ENCODE assay signal across 25 cellular contexts in genomic region chr20:62567246-62568044, GRCh38.
"Had no signal": no experiment of that assay in that cellular context is flagged by ENCODE, and none has a peak within 500 bp of the region (broad histone marks: within the 10 kb centered on the region; RNA-seq: fewer than 3 reads in every experiment).

No MANE protein-coding gene starts in this region.

- H3K4me3 ChIP-seq: adrenal gland, ascending aorta, hepatocyte, spleen, upper lobe of left lung had no signal

- ATAC-seq: activated CD4-positive, CD25-positive, alpha-beta regulatory T cell treated with anti-CD3 and anti-CD28 coated beads, Interleukin-2, amount 50 U/mL, for 24 hours; foreskin keratinocyte; left ventricle myocardium superior; stimulated activated naive CD8-positive, alpha-beta T cell treated with anti-CD3 and anti-CD28 coated beads, Interleukin-15, Interleukin-2, amounts not matched to agents 100 U/mL and 50 U/mL, for 24 hours had no signal

- H3K36me3 ChIP-seq: adrenal gland, ascending aorta, brain microvascular endothelial cell, spleen, upper lobe of left lung had no signal

- H3K4me1 Mint-ChIP-seq: activated CD4-positive, alpha-beta T cell treated with anti-CD3 and anti-CD28 coated beads, Interleukin-2, amount 10 ng/mL, durations not matched to agents 24 days and 14 days; mesothelial cell of epicardium had no signal

- H3K9me3 ChIP-seq: adrenal gland, ascending aorta, upper lobe of left lung had no signal

- H3K9me3 Mint-ChIP-seq: activated CD4-positive, alpha-beta T cell treated with anti-CD3 and anti-CD28 coated beads, Interleukin-2, amount 10 ng/mL, durations not matched to agents 24 days and 14 days; activated naive CD4-positive, alpha-beta T cell treated with anti-CD3 and anti-CD28 coated beads, Interleukin-2, amount 10 ng/mL, durations not matched to agents 7 days and 5 days; immature natural killer cell; mesothelial cell of epicardium; nephron; T-helper 1 cell treated with Interleukin-12 subunit alpha and Interleukin-12 subunit beta and Interleukin-4 antibody, amounts not matched to agents 30 μg/mL and 1 μg/mL, for 36 hours had no signal

- H3K36me3 Mint-ChIP-seq: activated naive CD4-positive, alpha-beta T cell treated with anti-CD3 and anti-CD28 coated beads, Interleukin-2, amount 10 ng/mL, durations not matched to agents 7 days and 5 days; immature natural killer cell; mesothelial cell of epicardium had no signal

- H3K4me1 ChIP-seq: adrenal gland, ascending aorta, foreskin keratinocyte, parathyroid adenoma, spleen, upper lobe of left lung had no signal

- H3K27ac Mint-ChIP-seq: activated CD4-positive, alpha-beta memory T cell treated with anti-CD3 and anti-CD28 coated beads, Interleukin-2, amount 10 ng/mL, durations not matched to agents 7 days and 5 days; activated CD4-positive, alpha-beta T cell treated with anti-CD3 and anti-CD28 coated beads, Interleukin-2, amount 10 ng/mL, durations not matched to agents 24 days and 14 days; activated naive CD4-positive, alpha-beta T cell treated with anti-CD3 and anti-CD28 coated beads, Interleukin-2, amount 10 ng/mL, durations not matched to agents 7 days and 5 days; immature natural killer cell; mesothelial cell of epicardium; T-helper 1 cell treated with Interleukin-12 subunit alpha and Interleukin-12 subunit beta and Interleukin-4 antibody, amounts not matched to agents 30 μg/mL and 1 μg/mL, for 36 hours had no signal

- H3K27me3 ChIP-seq: ascending aorta, brain microvascular endothelial cell, hepatocyte, upper lobe of left lung had no signal

- H3K27ac ChIP-seq: adrenal gland, ascending aorta, brain microvascular endothelial cell, foreskin keratinocyte, hepatocyte, parathyroid adenoma, spleen, upper lobe of left lung had no signal

- DNase-seq: activated CD4-positive, alpha-beta memory T cell treated with anti-CD3 and anti-CD28 coated beads, Interleukin-2, amount 10 ng/mL, durations not matched to agents 7 days and 5 days; activated CD4-positive, alpha-beta T cell treated with anti-CD3 and anti-CD28 coated beads, Interleukin-2, amount 10 ng/mL, durations not matched to agents 24 days and 14 days; activated effector memory CD4-positive, alpha-beta T cell treated with anti-CD3 and anti-CD28 coated beads, Interleukin-2, amount 50 U/mL, for 16 hours; activated naive CD4-positive, alpha-beta T cell treated with anti-CD3 and anti-CD28 coated beads, Interleukin-2, amount 10 ng/mL, durations not matched to agents 7 days and 5 days; activated T-cell treated with anti-CD3 and anti-CD28 coated beads for 4 hours; adrenal gland; brain microvascular endothelial cell; central memory CD4-positive, alpha-beta T cell; effector memory CD4-positive, alpha-beta T cell; foreskin keratinocyte; immature natural killer cell; left ventricle myocardium superior; mammary epithelial cell; nucleus accumbens; spleen; stimulated activated CD4-positive, alpha-beta T cell treated with anti-CD3 and anti-CD28 coated beads, Interleukin-4, amount 100 ng/mL, for 24 hours; stimulated activated naive CD8-positive, alpha-beta T cell treated with anti-CD3 and anti-CD28 coated beads, Interleukin-15, Interleukin-2, amounts not matched to agents 100 U/mL and 50 U/mL, for 24 hours had no signal

- H3K4me2 ChIP-seq: hepatocyte had no signal

- H3K4me3 Mint-ChIP-seq: activated CD4-positive, alpha-beta memory T cell treated with anti-CD3 and anti-CD28 coated beads, Interleukin-2, amount 10 ng/mL, durations not matched to agents 7 days and 5 days; activated CD4-positive, alpha-beta T cell treated with anti-CD3 and anti-CD28 coated beads, Interleukin-2, amount 10 ng/mL, durations not matched to agents 24 days and 14 days; activated naive CD4-positive, alpha-beta T cell treated with anti-CD3 and anti-CD28 coated beads, Interleukin-2, amount 10 ng/mL, durations not matched to agents 7 days and 5 days; immature natural killer cell; mesothelial cell of epicardium; T-helper 1 cell treated with Interleukin-12 subunit alpha and Interleukin-12 subunit beta and Interleukin-4 antibody, amounts not matched to agents 30 μg/mL and 1 μg/mL, for 36 hours had no signal
